26 cellular contexts compared by ENCODE assay signal in genomic region chr16:57766714-57767348, GRCh38.
"Had no signal": no experiment of that assay in that cellular context is flagged by ENCODE, and none has a peak within 500 bp of the region (broad histone marks: within the 10 kb centered on the region; RNA-seq: fewer than 3 reads in every experiment).

No MANE protein-coding gene starts in this region.

- H3K36me3 ChIP-seq: ovary had no signal

- FAIRE-seq: colon, frontal cortex, keratinocyte had no signal

- H3K27me3 ChIP-seq: dorsolateral prefrontal cortex, left lung, ovary, stomach, thyroid gland had no signal

- ATAC-seq: left lung; naive thymus-derived CD8-positive, alpha-beta T cell; sciatic nerve; stimulated activated effector memory CD8-positive, alpha-beta T cell treated with anti-CD3 and anti-CD28 coated beads, Interleukin-12 subunit alpha, Interleukin-12 subunit beta, amount 100 ng/mL, for 72 hours had no signal

- H3K9me3 ChIP-seq: left lung, ovary, stomach, thyroid gland had no signal

- H3K4me3 ChIP-seq: dorsolateral prefrontal cortex, left lung, ovary, smooth muscle cell, stomach, thyroid gland had no signal

- DNase-seq: cerebellar nuclear complex; dorsolateral prefrontal cortex; effector CD4-positive, alpha-beta T cell; head of caudate nucleus; mammary epithelial cell; mesendoderm; midbrain; naive thymus-derived CD8-positive, alpha-beta T cell; nephron progenitor cell; occipital lobe; ovary; retina; stimulated activated CD4-positive, alpha-beta T cell treated with anti-CD3 and anti-CD28 coated beads, Interleukin-12 subunit alpha, Interleukin-12 subunit beta, amount 100 ng/mL, for 4 hours; stimulated activated CD4-positive, alpha-beta T cell treated with anti-CD3 and anti-CD28 coated beads, Interleukin-1b, Interleukin-23, amount 100 ng/mL, for 48 hours; stimulated activated CD4-positive, alpha-beta T cell treated with anti-CD3 and anti-CD28 coated beads, Interleukin-4, amount 100 ng/mL, for 24 hours; stimulated activated naive CD4-positive, alpha-beta T cell treated with Interleukin-2 at 50 U/mL for 16 hours; stomach; thyroid gland; trophoblast cell had no signal

- H3K4me1 ChIP-seq: thyroid gland had no signal

- H3K4me2 ChIP-seq: smooth muscle cell had no signal

- H3K27ac ChIP-seq: left lung, ovary, stomach, thyroid gland had no signal
